1 cellular context compared by ENCODE assay signal in genomic region chr3:129316121-129317013, GRCh38.
A peak's percentile ranks its signal among the peaks of the same experiment; 100 is the strongest.
TF ChIP-seq lines count a peak whose summit lies in the region.

No MANE protein-coding gene starts in this region.

TF ChIP-seq in HepG2, 621 proteins besides CTCF, POLR2A, EP300 and RAD21 (continued from another document and continues in another):
- TF ChIP-seq ZBTB44 (CRISPR knock-in tag; IDR thresholded peaks at IDR 0.05) = no peak
- TF ChIP-seq ZNF431 (CRISPR knock-in tag; IDR thresholded peaks at IDR 0.05; ENCODE audit: borderline replicate concordance, low read depth) = no peak; the same call in 1 of the 2 replicates
- TF ChIP-seq RBFOX2 (IDR thresholded peaks at IDR 0.05; ENCODE audit: low read depth, low read length) = peak; percentile 99
- no peak for TF ChIP-seq EEA1 (CRISPR knock-in tag; IDR thresholded peaks at IDR 0.05; ENCODE audit: borderline replicate concordance)
- peak; percentile 58; the same call in 1 of the 2 replicates for TF ChIP-seq YEATS4 (CRISPR knock-in tag; IDR thresholded peaks at IDR 0.05; ENCODE audit: borderline replicate concordance)
- TF ChIP-seq ZNF18 (CRISPR knock-in tag; IDR thresholded peaks at IDR 0.05; ENCODE audit: insufficient replicate concordance) = no peak
- no peak for TF ChIP-seq PLSCR1 (CRISPR knock-in tag; IDR thresholded peaks at IDR 0.05; ENCODE audit: borderline replicate concordance)
- 0 out of 2 replicates have a peak, but pooled peaks have one; percentile 31 for TF ChIP-seq FOXO4 (CRISPR knock-in tag; conservative IDR thresholded peaks at IDR 0.05)
- no peak for TF ChIP-seq SNAPC2 (CRISPR knock-in tag; IDR thresholded peaks at IDR 0.05)
- TF ChIP-seq HDAC2 (CRISPR knock-in tag; IDR thresholded peaks at IDR 0.05) = peak; percentile 55; the same call in 1 of the 2 replicates
- TF ChIP-seq CREBL2 (CRISPR knock-in tag; IDR thresholded peaks at IDR 0.05; ENCODE audit: borderline replicate concordance) = 0 out of 2 replicates have a peak, but pooled peaks have one; percentile 35
- TF ChIP-seq KDM5B (CRISPR knock-in tag; IDR thresholded peaks at IDR 0.05; ENCODE audit: borderline replicate concordance) = 0 out of 2 replicates have a peak, but pooled peaks have one; percentile 85
- no peak for TF ChIP-seq PAF1 (CRISPR knock-in tag; IDR thresholded peaks at IDR 0.05)
- TF ChIP-seq PPARG (CRISPR knock-in tag; conservative IDR thresholded peaks at IDR 0.05) = 0 out of 2 replicates have a peak, but pooled peaks have one; percentile 44
- TF ChIP-seq FOXA1 (IDR thresholded peaks at IDR 0.05) = no peak
- no peak; the same call in 1 of the 2 replicates for TF ChIP-seq FOXA1 (CRISPR knock-in tag; IDR thresholded peaks at IDR 0.05)
- TF ChIP-seq ZNF446 (CRISPR knock-in tag; IDR thresholded peaks at IDR 0.05) = peak; percentile 54; the same call in 1 of the 2 replicates
- TF ChIP-seq HOXA7 (CRISPR knock-in tag; IDR thresholded peaks at IDR 0.05) = no peak
- TF ChIP-seq PREB (CRISPR knock-in tag; IDR thresholded peaks at IDR 0.05) = no peak
- TF ChIP-seq FOSL1 (CRISPR knock-in tag; IDR thresholded peaks at IDR 0.05; ENCODE audit: borderline replicate concordance) = no peak
- TF ChIP-seq ZNF781 (CRISPR knock-in tag; IDR thresholded peaks at IDR 0.05; ENCODE audit: borderline replicate concordance, not compliant biosample characterization) = no peak
- TF ChIP-seq ZNF709 (CRISPR knock-in tag; IDR thresholded peaks at IDR 0.05) = peak; percentile 57; the same call in 1 of the 2 replicates
- peak; percentile 95 for TF ChIP-seq GATA4 (IDR thresholded peaks at IDR 0.05; ENCODE audit: borderline replicate concordance, low read depth)
- peak; percentile 81; the same call in 1 of the 2 replicates for TF ChIP-seq ZNF776 (CRISPR knock-in tag; IDR thresholded peaks at IDR 0.05)
- 0 out of 2 replicates have a peak, but pooled peaks have one; percentile 58 for TF ChIP-seq CAMTA2 (CRISPR knock-in tag; IDR thresholded peaks at IDR 0.05; ENCODE audit: borderline replicate concordance)
- TF ChIP-seq CREB3 (CRISPR knock-in tag; IDR thresholded peaks at IDR 0.05) = no peak
- TF ChIP-seq CENPBD1 (CRISPR knock-in tag; IDR thresholded peaks at IDR 0.05; ENCODE audit: borderline replicate concordance, low read depth) = 0 out of 2 replicates have a peak, but pooled peaks have one; percentile 62
- peak; percentile 63 for TF ChIP-seq NRL (CRISPR knock-in tag; IDR thresholded peaks at IDR 0.05; ENCODE audit: borderline replicate concordance)
- TF ChIP-seq ZFAT (CRISPR knock-in tag; conservative IDR thresholded peaks at IDR 0.05) = 0 out of 2 replicates have a peak, but pooled peaks have one; percentile 43
- TF ChIP-seq SRY (CRISPR knock-in tag; IDR thresholded peaks at IDR 0.05) = peak; percentile 76; the same call in 1 of the 2 replicates
- no peak for TF ChIP-seq PRPF4 (IDR thresholded peaks at IDR 0.05; ENCODE audit: low read depth, low read length, poor library complexity, severe bottlenecking)
- peak; percentile 69 for TF ChIP-seq ZNF777 (CRISPR knock-in tag; IDR thresholded peaks at IDR 0.05)
- TF ChIP-seq AFF4 (CRISPR knock-in tag; IDR thresholded peaks at IDR 0.05) = peak; percentile 91; the same call in 1 of the 2 replicates
- TF ChIP-seq EED (CRISPR knock-in tag; IDR thresholded peaks at IDR 0.05) = no peak
- TF ChIP-seq KLF13 (CRISPR knock-in tag; IDR thresholded peaks at IDR 0.05) = no peak
- TF ChIP-seq XRCC5 (optimal IDR thresholded peaks at IDR 0.05; ENCODE audit: low read length) = peak; percentile 41
- TF ChIP-seq ZNF274 (CRISPR knock-in tag; IDR thresholded peaks at IDR 0.05) = peak; percentile 20; the same call in 1 of the 2 replicates
- peak; percentile 69; the same call in 1 of the 2 replicates for TF ChIP-seq MEF2D (CRISPR knock-in tag; IDR thresholded peaks at IDR 0.05)
- TF ChIP-seq ZNF878 (CRISPR knock-in tag; IDR thresholded peaks at IDR 0.05) = peak; percentile 50; the same call in 1 of the 2 replicates
- TF ChIP-seq ZNF253 (CRISPR knock-in tag; IDR thresholded peaks at IDR 0.05; ENCODE audit: borderline replicate concordance) = no peak
- no peak for TF ChIP-seq PRDM4 (CRISPR knock-in tag; IDR thresholded peaks at IDR 0.05; ENCODE audit: borderline replicate concordance)
- TF ChIP-seq ZNF841 (CRISPR knock-in tag; IDR thresholded peaks at IDR 0.05; ENCODE audit: borderline replicate concordance) = no peak
- TF ChIP-seq LRRFIP1 (CRISPR knock-in tag; conservative IDR thresholded peaks at IDR 0.05) = no peak
- 0 out of 2 replicates have a peak, but pooled peaks have one; percentile 45 for TF ChIP-seq FLYWCH1 (CRISPR knock-in tag; IDR thresholded peaks at IDR 0.05)
- TF ChIP-seq ZNF414 (CRISPR knock-in tag; IDR thresholded peaks at IDR 0.05) = 0 out of 2 replicates have a peak, but pooled peaks have one; percentile 54
